24 cellular contexts compared by ENCODE assay signal in genomic region chr18:23211146-23211545, GRCh38.
"Had no signal": no experiment of that assay in that cellular context is flagged by ENCODE, and none has a peak within 500 bp of the region (broad histone marks: within the 10 kb centered on the region; RNA-seq: fewer than 3 reads in every experiment).

No MANE protein-coding gene starts in this region.

- H3K27me3 ChIP-seq: MG63, Peyer's patch, SJCRH30 had no signal

- H3K4me1 ChIP-seq: Peyer's patch, SJCRH30 had no signal

- DNase-seq: activated CD4-positive, alpha-beta memory T cell treated with anti-CD3 and anti-CD28 coated beads, Interleukin-2, amount 10 ng/mL, durations not matched to agents 7 days and 5 days; activated CD4-positive, alpha-beta T cell treated with anti-CD3 and anti-CD28 coated beads, Interleukin-2, amount 50 U/mL, for 1 hour; activated CD4-positive, CD25-positive, alpha-beta regulatory T cell; activated naive CD4-positive, alpha-beta T cell; activated T-cell treated with anti-CD3 and anti-CD28 coated beads for 4 hours; activated T-cell treated with anti-CD3 and anti-CD28 coated beads, Interleukin-2, amount 50 U/mL, for 48 hours; anterior cingulate cortex; central memory CD4-positive, alpha-beta T cell; MG63; NCI-H1105; NCI-H1436; NCI-H187; NCI-H2081; NCI-H510A treated with DMSO at 0.1 percent for 48 hours; NCI-H69; NK-92 treated with Interleukin-12 subunit alpha and Interleukin-12 subunit beta, amount 100 ng/mL, for 24 hours; OCI-M1; Peyer's patch; Right ventricle myocardium superior; SJCRH30; SK-N-SH; T-helper 1 cell had no signal

- H3K4me3 ChIP-seq: MG63, Peyer's patch, SJCRH30 had no signal

- H3K36me3 ChIP-seq: MG63, Peyer's patch, SJCRH30 had no signal

- H3K27ac ChIP-seq: Peyer's patch, RWPE1, SJCRH30, VCaP had no signal

- H3K9me3 ChIP-seq: MG63, Peyer's patch, SJCRH30, SK-N-SH had no signal
